ENCODE assay signal across 1 cellular context in genomic region chr4:70903282-70903603, GRCh38.
TF ChIP-seq lines count a peak whose summit lies in the region.

No MANE protein-coding gene starts in this region.

TF ChIP-seq in K562, 482 proteins besides CTCF, POLR2A, EP300 and RAD21 (continued from another document and continues in another):
- TF ChIP-seq RERE (CRISPR knock-in tag; IDR thresholded peaks at IDR 0.05; ENCODE audit: borderline replicate concordance), result no peak
- TF ChIP-seq TAL1 (IDR thresholded peaks at IDR 0.05), result peak; percentile 100
- TF ChIP-seq ZNF592 (IDR thresholded peaks at IDR 0.05), result peak; percentile 64; the same call in 1 of the 2 replicates
- TF ChIP-seq ZC3H11A (IDR thresholded peaks at IDR 0.05; ENCODE audit: low read depth, low read length), result no peak
- peak; percentile 79 for TF ChIP-seq XRCC5 (IDR thresholded peaks at IDR 0.05; ENCODE audit: low read depth, low read length)
- TF ChIP-seq PYGO2 (tag; IDR thresholded peaks at IDR 0.05), result peak; percentile 95
- TF ChIP-seq CHCHD3 (CRISPR knock-in tag; IDR thresholded peaks at IDR 0.05), result 0 out of 2 replicates have a peak, but pooled peaks have one; percentile 61
- TF ChIP-seq ZNF232 (CRISPR knock-in tag; IDR thresholded peaks at IDR 0.05), result no peak
- peak; percentile 95 for TF ChIP-seq CTBP1 (IDR thresholded peaks at IDR 0.05; ENCODE audit: borderline replicate concordance)
- TF ChIP-seq ZNF41 (CRISPR knock-in tag; conservative IDR thresholded peaks at IDR 0.05), result peak; percentile 82
- peak; percentile 98 for TF ChIP-seq BCOR (IDR thresholded peaks at IDR 0.05)
- TF ChIP-seq HMGN3 (IDR thresholded peaks at IDR 0.05; ENCODE audit: borderline replicate concordance, extremely low read depth, insufficient read length, low read depth, low read length), result peak; percentile 85
- peak; percentile 93 for TF ChIP-seq MTA1 (IDR thresholded peaks at IDR 0.05; ENCODE audit: borderline replicate concordance)
- TF ChIP-seq ZNF444 (CRISPR knock-in tag; IDR thresholded peaks at IDR 0.05), result no peak; the same call in 1 of the 2 replicates
- peak; percentile 79 for TF ChIP-seq CHD2 (IDR thresholded peaks at IDR 0.05; ENCODE audit: low read depth, low read length)
- TF ChIP-seq NR2F6 (CRISPR knock-in tag; IDR thresholded peaks at IDR 0.05), result no peak
- peak; percentile 100 for TF ChIP-seq ARID1B (IDR thresholded peaks at IDR 0.05)
- TF ChIP-seq EZH2 (IDR thresholded peaks at IDR 0.05; ENCODE audit: borderline replicate concordance, low read depth, low read length), result peak; percentile 94; the same call in 1 of the 2 replicates
- no peak for TF ChIP-seq SNIP1 (IDR thresholded peaks at IDR 0.05; ENCODE audit: low read depth)
- TF ChIP-seq ETV1 (tag; conservative IDR thresholded peaks at IDR 0.05; ENCODE audit: low read depth), result peak; percentile 86
- TF ChIP-seq NFIX (CRISPR knock-in tag; IDR thresholded peaks at IDR 0.05; ENCODE audit: low read depth), result no peak
- TF ChIP-seq RFX7 (CRISPR knock-in tag; IDR thresholded peaks at IDR 0.05), result no peak
- 0 out of 2 replicates have a peak, but pooled peaks have one; percentile 74 for TF ChIP-seq ZNF696 (CRISPR knock-in tag; conservative IDR thresholded peaks at IDR 0.05)
- TF ChIP-seq HIVEP1 (CRISPR knock-in tag; IDR thresholded peaks at IDR 0.05), result 0 out of 2 replicates have a peak, but pooled peaks have one; percentile 74
- no peak for TF ChIP-seq SRSF3 (IDR thresholded peaks at IDR 0.05; ENCODE audit: insufficient read depth, low read length)
- no peak for TF ChIP-seq MTF1 (CRISPR knock-in tag; IDR thresholded peaks at IDR 0.05; ENCODE audit: borderline replicate concordance)
- TF ChIP-seq ZNF655 (CRISPR knock-in tag; IDR thresholded peaks at IDR 0.05), result no peak; the same call in 1 of the 2 replicates
- TF ChIP-seq HDAC3 (IDR thresholded peaks at IDR 0.05; ENCODE audit: borderline replicate concordance, partially characterized antibody), result peak; percentile 99
- no peak for TF ChIP-seq STAG1 (CRISPR knock-in tag; IDR thresholded peaks at IDR 0.05; ENCODE audit: borderline replicate concordance)
- TF ChIP-seq MAFF (IDR thresholded peaks at IDR 0.05; ENCODE audit: low read length), result 0 out of 2 replicates have a peak, but pooled peaks have one; percentile 32
- no peak for TF ChIP-seq PATZ1 (CRISPR knock-in tag; IDR thresholded peaks at IDR 0.05; ENCODE audit: borderline replicate concordance)
- no peak for TF ChIP-seq MCM7 (IDR thresholded peaks at IDR 0.05)
- TF ChIP-seq RCOR1 (IDR thresholded peaks at IDR 0.05; ENCODE audit: borderline replicate concordance in 1 of 2, low read depth in 2 of 2, low read length in 2 of 2), result peak; percentile 98 to 99
- TF ChIP-seq ZNF431 (CRISPR knock-in tag; IDR thresholded peaks at IDR 0.05), result peak; percentile 47; the same call in 1 of the 2 replicates
- TF ChIP-seq HLTF (IDR thresholded peaks at IDR 0.05), result peak; percentile 99
- no peak for TF ChIP-seq CREB5 (CRISPR knock-in tag; IDR thresholded peaks at IDR 0.05)
- TF ChIP-seq GABPB2 (CRISPR knock-in tag; conservative IDR thresholded peaks at IDR 0.05), result no peak
- TF ChIP-seq SFPQ (IDR thresholded peaks at IDR 0.05; ENCODE audit: low read depth, low read length), result no peak
- TF ChIP-seq NELFE (IDR thresholded peaks at IDR 0.05; ENCODE audit: insufficient read depth, insufficient read length), result no peak
- no peak for TF ChIP-seq COPS2 (conservative IDR thresholded peaks at IDR 0.05)
- TF ChIP-seq RNF219 (CRISPR knock-in tag; IDR thresholded peaks at IDR 0.05), result no peak
- no peak for TF ChIP-seq CEBPG (CRISPR knock-in tag; IDR thresholded peaks at IDR 0.05)
- TF ChIP-seq CEBPG (tag; conservative IDR thresholded peaks at IDR 0.05 in 1 of 2, IDR thresholded peaks at IDR 0.05 in 1 of 2), result no peak
- no peak for TF ChIP-seq TSC22D4 (tag; IDR thresholded peaks at IDR 0.05)
- TF ChIP-seq RBM22 (IDR thresholded peaks at IDR 0.05; ENCODE audit: low read depth, low read length, poor library complexity, severe bottlenecking), result no peak
- TF ChIP-seq PPARD (CRISPR knock-in tag; IDR thresholded peaks at IDR 0.05), result no peak
- TF ChIP-seq MTA2 (IDR thresholded peaks at IDR 0.05; ENCODE audit: low read depth), result peak; percentile 100
- no peak for TF ChIP-seq ID3 (CRISPR knock-in tag; IDR thresholded peaks at IDR 0.05)
- TF ChIP-seq ID3 (tag; IDR thresholded peaks at IDR 0.05), result peak; percentile 99
